ENCODE assay signal across 33 cellular contexts in genomic region chr18:56171854-56172253, GRCh38.
"Had no signal": no experiment of that assay in that cellular context is flagged by ENCODE, and none has a peak within 500 bp of the region (broad histone marks: within the 10 kb centered on the region; RNA-seq: fewer than 3 reads in every experiment).

No MANE protein-coding gene starts in this region.

- H3K27me3 ChIP-seq: adrenal gland, body of pancreas, colonic mucosa, esophagus squamous epithelium, gastroesophageal sphincter, heart right ventricle had no signal

- H3K9me3 ChIP-seq: adrenal gland, body of pancreas, colonic mucosa, esophagus squamous epithelium, gastroesophageal sphincter, heart right ventricle had no signal

- H3K36me3 ChIP-seq: adrenal gland, colonic mucosa, esophagus squamous epithelium, gastroesophageal sphincter, heart right ventricle, WERI-Rb-1 had no signal

- DNase-seq: activated CD4-positive, alpha-beta T cell treated with anti-CD3 and anti-CD28 coated beads for 4 hours; activated CD4-positive, alpha-beta T cell treated with anti-CD3 and anti-CD28 coated beads, Interleukin-2, amount 10 ng/mL, durations not matched to agents 7 days and 5 days; activated CD4-positive, alpha-beta T cell treated with anti-CD3 and anti-CD28 coated beads, Interleukin-2, amount 50 U/mL, for 48 hours; activated CD4-positive, CD25-positive, alpha-beta regulatory T cell; activated CD4-positive, CD25-positive, alpha-beta regulatory T cell treated with anti-CD3 and anti-CD28 coated beads, Interleukin-2, amount 50 U/mL, for 72 hours; activated CD8-positive, alpha-beta memory T cell treated with anti-CD3 and anti-CD28 coated beads for 24 hours; activated CD8-positive, alpha-beta T cell treated with anti-CD3 and anti-CD28 coated beads for 36 hours; activated effector memory CD4-positive, alpha-beta T cell treated with Interleukin-2 at 50 U/mL for 16 hours; activated gamma-delta T cell treated with Interleukin-2 at 50 U/mL for 16 hours; activated naive CD4-positive, alpha-beta T cell treated with anti-CD3 and anti-CD28 coated beads, Interleukin-2, amount 50 U/mL, for 16 hours; activated naive CD4-positive, alpha-beta T cell treated with Interleukin-2 at 50 U/mL for 16 hours; activated naive CD8-positive, alpha-beta T cell treated with anti-CD3 and anti-CD28 coated beads, Interleukin-2, amount 50 U/mL, for 24 hours; activated T-cell treated with anti-CD3 and anti-CD28 coated beads, Interleukin-2, amount 50 U/mL, for 4 hours; adrenal gland; amygdala; aorta; body of pancreas; colonic mucosa; effector CD8-positive, alpha-beta T cell; esophagus squamous epithelium; foreskin melanocyte; heart right ventricle; T-helper 1 cell; T-helper 17 cell; T1000; WERI-Rb-1 had no signal

- H3K27me3 Mint-ChIP-seq: activated CD4-positive, alpha-beta T cell treated with anti-CD3 and anti-CD28 coated beads, Interleukin-2, amount 10 ng/mL, durations not matched to agents 7 days and 5 days; activated CD8-positive, alpha-beta T cell treated with anti-CD3 and anti-CD28 coated beads for 36 hours; activated naive CD8-positive, alpha-beta T cell; activated naive CD8-positive, alpha-beta T cell treated with anti-CD3 and anti-CD28 coated beads, Interleukin-2, amount 50 U/mL, for 24 hours; activated T-helper 17 cell treated with anti-CD3 and anti-CD28 coated beads, Interleukin-2, amount 50 U/mL, for 72 hours; T-helper 17 cell had no signal

- FAIRE-seq: endometrium, endothelial cell of umbilical vein had no signal

- H3K9me3 Mint-ChIP-seq: activated T-cell treated with anti-CD3 and anti-CD28 coated beads, Interleukin-2, amount 50 U/mL, for 4 hours; T-helper 2 cell treated with Interferon-gamma antibody and Interleukin-4, amounts not matched to agents 5 μg/mL and 100 μg/mL, for 36 hours had no signal

- H3K4me1 Mint-ChIP-seq: activated CD4-positive, alpha-beta T cell treated with anti-CD3 and anti-CD28 coated beads, Interleukin-2, amount 10 ng/mL, durations not matched to agents 7 days and 5 days; activated naive CD8-positive, alpha-beta T cell treated with anti-CD3 and anti-CD28 coated beads, Interleukin-2, amount 50 U/mL, for 24 hours; activated T-helper 17 cell treated with anti-CD3 and anti-CD28 coated beads, Interleukin-2, amount 50 U/mL, for 72 hours; T-helper 17 cell had no signal

- H3K4me3 Mint-ChIP-seq: activated CD4-positive, alpha-beta T cell treated with anti-CD3 and anti-CD28 coated beads, Interleukin-2, amount 10 ng/mL, durations not matched to agents 7 days and 5 days; activated CD8-positive, alpha-beta T cell treated with anti-CD3 and anti-CD28 coated beads for 36 hours; activated naive CD8-positive, alpha-beta T cell; activated naive CD8-positive, alpha-beta T cell treated with anti-CD3 and anti-CD28 coated beads, Interleukin-2, amount 50 U/mL, for 24 hours; activated T-cell treated with anti-CD3 and anti-CD28 coated beads, Interleukin-2, amount 50 U/mL, for 4 hours; activated T-helper 17 cell treated with anti-CD3 and anti-CD28 coated beads, Interleukin-2, amount 50 U/mL, for 72 hours; T-helper 17 cell; T-helper 2 cell treated with Interferon-gamma antibody and Interleukin-4, amounts not matched to agents 5 μg/mL and 100 μg/mL, for 36 hours had no signal

- ATAC-seq: activated CD8-positive, alpha-beta T cell treated with anti-CD3 and anti-CD28 coated beads for 36 hours; activated naive CD8-positive, alpha-beta T cell treated with anti-CD3 and anti-CD28 coated beads, Interleukin-2, amount 50 U/mL, for 24 hours; activated T-cell treated with anti-CD3 and anti-CD28 coated beads, Interleukin-2, amount 50 U/mL, for 4 hours; activated T-helper 17 cell treated with anti-CD3 and anti-CD28 coated beads, Interleukin-2, amount 50 U/mL, for 72 hours; body of pancreas; gastroesophageal sphincter; heart right ventricle; T-helper 17 cell had no signal

- H3K4me3 ChIP-seq: adrenal gland, body of pancreas, colonic mucosa, esophagus squamous epithelium, gastroesophageal sphincter, heart right ventricle had no signal

- H3K4me1 ChIP-seq: colonic mucosa had no signal

- H3K27ac ChIP-seq: adrenal gland, body of pancreas, colonic mucosa, epithelial cell of prostate, esophagus squamous epithelium, gastroesophageal sphincter, heart right ventricle, WERI-Rb-1 had no signal

- H3K36me3 Mint-ChIP-seq: activated naive CD8-positive, alpha-beta T cell had no signal

- H3K27ac Mint-ChIP-seq: activated CD4-positive, alpha-beta T cell treated with anti-CD3 and anti-CD28 coated beads, Interleukin-2, amount 10 ng/mL, durations not matched to agents 7 days and 5 days; activated CD8-positive, alpha-beta T cell treated with anti-CD3 and anti-CD28 coated beads for 36 hours; activated naive CD8-positive, alpha-beta T cell; activated naive CD8-positive, alpha-beta T cell treated with anti-CD3 and anti-CD28 coated beads, Interleukin-2, amount 50 U/mL, for 24 hours; activated T-helper 17 cell treated with anti-CD3 and anti-CD28 coated beads, Interleukin-2, amount 50 U/mL, for 72 hours; T-helper 17 cell; T-helper 2 cell treated with Interferon-gamma antibody and Interleukin-4, amounts not matched to agents 5 μg/mL and 100 μg/mL, for 36 hours had no signal
